In the genomic region with DNA sequence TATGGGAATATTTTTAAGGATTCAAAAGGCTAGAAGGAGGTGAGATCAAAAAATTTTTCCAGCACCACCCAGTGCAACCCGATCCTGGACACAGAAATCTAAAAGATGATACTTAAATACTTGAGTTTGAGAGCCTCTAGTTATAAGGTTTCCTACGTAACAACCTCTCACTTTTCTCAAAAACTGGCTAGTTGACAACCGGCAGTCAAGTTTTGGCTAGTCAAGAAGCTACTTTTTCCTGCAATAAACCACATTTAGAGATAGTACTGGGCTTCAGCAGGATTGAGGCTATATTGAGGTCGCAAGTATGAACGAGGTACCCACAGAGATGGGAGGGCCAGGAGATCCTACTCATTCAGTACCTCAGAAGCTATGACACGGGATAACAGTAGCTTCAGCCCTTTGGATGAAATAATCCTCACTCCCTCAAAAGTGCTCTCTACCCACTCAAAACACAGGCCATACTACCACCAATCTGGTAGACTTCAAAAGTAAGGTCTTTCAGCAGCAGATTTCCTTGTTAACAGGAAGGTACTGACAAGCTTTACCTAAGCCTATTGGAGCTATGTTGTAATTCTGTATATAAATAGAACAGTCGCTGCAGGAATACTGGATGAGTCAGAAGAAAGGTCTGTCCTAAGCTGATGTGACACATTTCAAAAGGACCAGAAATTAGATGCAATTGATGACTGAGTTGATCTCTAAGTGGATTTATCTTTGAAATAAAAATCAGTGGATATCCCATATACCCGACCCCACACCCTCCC, we compare ENCODE assay signal across 11 cellular contexts. TPM values are rescaled to one million over a fixed set of nuclear protein-coding genes. Genes with fewer than 3 reads are reported as not detected.
DNase-seq lines count a peak whose midpoint lies in the region; ATAC-seq and TF ChIP-seq lines count a peak whose summit lies in the region.
"Had no signal": no experiment of that assay in that cellular context is flagged by ENCODE, and none has a peak within 500 bp of the region (broad histone marks: within the 10 kb centered on the region; RNA-seq: fewer than 3 reads in every experiment).

No MANE protein-coding gene starts in this region.

- peaks cover 8% of the 10 kb centered on the region for H3K9me3 ChIP-seq in HUES64 (ENCODE audit: insufficient read depth, low read depth, low read length)
- peaks cover 8% of the 10 kb centered on the region for H3K9me3 ChIP-seq in mesodermal cell (ENCODE audit: control insufficient read depth, low read length)

- no peaks in the 10 kb centered on the region for H3K36me3 ChIP-seq in HUES64 (ENCODE audit: insufficient read depth, low read length)
- no peaks in the 10 kb centered on the region for H3K36me3 ChIP-seq in mesodermal cell (ENCODE audit: control insufficient read depth, insufficient read depth, low read length)

- no peak overlapping the region for H3K9ac ChIP-seq in HUES64 (ENCODE audit: low read depth, low read length)

- TF ChIP-seq CTCF in AG10803 (conservative IDR thresholded peaks at IDR 0.05; ENCODE audit: low read length), result no peak

- H3K4me3 ChIP-seq in AG10803 (ENCODE audit: low read length) (peak overlapping the region; percentile 93), HUES64 (ENCODE audit: low read length) (peak overlapping the region; percentile 80), mesodermal cell (ENCODE audit: extremely low read depth, insufficient read depth, low read length, poor library complexity, severe bottlenecking) (peak overlapping the region; percentile 85)
- H3K4me3 ChIP-seq: GM12878 had no signal

- ATAC-seq in HG03521 (IDR thresholded peaks at IDR 0.05; ENCODE audit: unreplicated experiment), result no peak
- ATAC-seq: GM12878 had no signal

- 75% methylated on average over 7 of the region's 8 CpGs for WGBS in HUES64
- WGBS in mesodermal cell (ENCODE audit: insufficient coverage in 2 of 2), 2 experiments, result 78 to 81% methylated on average over 4 to 5 of the region's 8 CpGs

- DNase-seq in AG10803 (ENCODE audit: low read depth) (peak; percentile 46), caudate nucleus (lab: John Stamatoyannopoulos, UW) (peak in 2 of 61 donors; percentile 42 to 59), HK-2 (ENCODE audit: unreplicated experiment) (no peak), NCI-H146 (lab: John Stamatoyannopoulos, UW) (no peak), T-helper 9 cell (no peak)
- DNase-seq: NCI-H2029; stimulated activated CD4-positive, alpha-beta T cell treated with anti-CD3 and anti-CD28 coated beads, Interleukin-4, amount 100 ng/mL, for 1 hour had no signal

- peaks cover 42% of the 10 kb centered on the region for H3K27me3 ChIP-seq in HUES64 (ENCODE audit: insufficient read depth, low read length)

- H3K4me1 ChIP-seq in HUES64 (ENCODE audit: insufficient read depth, low read length) (peaks cover 61% of the 10 kb centered on the region), mesodermal cell (ENCODE audit: control insufficient read depth, insufficient read depth, low read length, poor library complexity, severe bottlenecking) (peaks cover 33% of the 10 kb centered on the region)

- H3K27ac ChIP-seq in HUES64 (ENCODE audit: low read depth, low read length), result no peak overlapping the region
- H3K27ac ChIP-seq in caudate nucleus (ENCODE audit: low read depth, low read length), result peak overlapping the region; percentile 44
- peak overlapping the region; percentile 44 for H3K27ac ChIP-seq in mesodermal cell (ENCODE audit: low read depth, low read length, severe bottlenecking)

RNA-seq across cellular contexts. Expression of gene TSPAN5, which starts 1.5 kb away (rescaled TPM):
- 16.3 TPM for polyA plus RNA-seq in HUES64 (2013, experiment 1 of 2)
- 19.3 TPM for polyA plus RNA-seq in HUES64 (2013, experiment 2 of 2)
- 66.2 TPM for polyA plus RNA-seq in mesodermal cell (2013, experiment 1 of 2)
- 69.8 TPM for polyA plus RNA-seq in mesodermal cell (2013, experiment 2 of 2)
